In the genomic region with DNA sequence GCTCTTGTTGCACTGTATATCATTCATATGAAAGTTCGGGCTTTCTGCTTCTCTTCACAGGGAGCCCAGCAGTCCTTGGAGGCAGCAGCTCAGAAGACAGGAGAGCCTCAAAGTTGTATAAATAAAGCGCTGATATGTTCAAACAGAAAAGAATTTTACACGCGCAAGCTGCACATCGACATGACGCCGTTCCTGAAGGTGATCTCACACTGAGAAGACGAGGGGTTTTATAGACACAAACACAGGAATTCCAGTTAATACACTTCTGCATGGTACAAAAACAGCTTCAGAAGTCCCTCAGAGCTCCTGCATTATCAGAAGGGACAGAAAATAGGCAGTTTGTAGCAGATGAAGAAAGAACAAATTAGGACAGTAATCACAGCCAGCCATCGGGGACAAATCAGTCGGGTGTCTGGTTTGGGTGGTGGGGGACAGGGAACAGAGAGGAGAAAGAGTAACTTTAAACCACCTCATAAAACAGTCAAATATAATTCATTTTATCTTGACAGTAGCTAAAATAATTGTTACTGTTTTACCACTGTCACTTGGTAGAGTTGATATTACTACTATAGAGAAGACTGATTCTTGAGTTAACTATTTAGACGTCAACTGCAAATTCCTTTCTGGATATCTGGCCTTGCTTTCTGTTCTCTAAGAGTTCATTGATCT, we compare ENCODE assay signal across 17 cellular contexts.
DNase-seq lines count a peak whose midpoint lies in the region; ATAC-seq and TF ChIP-seq lines count a peak whose summit lies in the region.
"Had no signal": no experiment of that assay in that cellular context is flagged by ENCODE, and none has a peak within 500 bp of the region (broad histone marks: within the 10 kb centered on the region; RNA-seq: fewer than 3 reads in every experiment).

No MANE protein-coding gene starts in this region.

- no peak for TF ChIP-seq CTCF in hepatocyte (IDR thresholded peaks at IDR 0.05; ENCODE audit: poor library complexity)
- TF ChIP-seq CTCF in nephron progenitor cell (IDR thresholded peaks at IDR 0.05), result no peak
- no peak for TF ChIP-seq CTCF in smooth muscle cell (IDR thresholded peaks at IDR 0.05; ENCODE audit: borderline replicate concordance, insufficient read depth, poor library complexity, severe bottlenecking)
- TF ChIP-seq CTCF in endodermal cell (conservative IDR thresholded peaks at IDR 0.05), result no peak

- H3K4me1 Mint-ChIP-seq in nephron progenitor cell (peaks cover 46% of the 10 kb centered on the region), endodermal cell (peaks cover 42% of the 10 kb centered on the region)

- ATAC-seq in HG02610 (IDR thresholded peaks at IDR 0.05; ENCODE audit: unreplicated experiment), result no peak
- ATAC-seq: CD8-positive, alpha-beta T cell had no signal

- H3K27ac ChIP-seq in hepatocyte, result peak overlapping the region; percentile 21
- H3K27ac ChIP-seq in smooth muscle cell (ENCODE audit: low read depth), result no peak overlapping the region
- no peak overlapping the region for H3K27ac ChIP-seq in endodermal cell (ENCODE audit: low read depth, low read length)
- H3K27ac ChIP-seq: C4-2B had no signal

- POLR2A ChIA-PET in HEK293T (lab: Yijun Ruan, JAX), result no interaction called here

- peak overlapping the region; percentile 37 for H3K4me2 ChIP-seq in hepatocyte
- peak overlapping the region; percentile 65 for H3K4me2 ChIP-seq in smooth muscle cell

- H3K36me3 ChIP-seq in hepatocyte (replicated peaks; ENCODE audit: insufficient read depth, low read depth) (no peaks in the 10 kb centered on the region), smooth muscle cell (ENCODE audit: low read depth) (no peaks in the 10 kb centered on the region), endodermal cell (ENCODE audit: control insufficient read depth, insufficient read depth, low read length) (no peaks in the 10 kb centered on the region)
- H3K36me3 ChIP-seq: BE2C had no signal

- H3F3A ChIP-seq in smooth muscle cell (ENCODE audit: low read depth), result no peaks in the 10 kb centered on the region

- H2AFZ ChIP-seq in hepatocyte (no peak overlapping the region), smooth muscle cell (ENCODE audit: low read depth) (peak overlapping the region; percentile 22)

- H3K4me3 Mint-ChIP-seq in nephron progenitor cell, result no peak overlapping the region
- H3K4me3 Mint-ChIP-seq in endodermal cell, result no peak overlapping the region
- H3K4me3 Mint-ChIP-seq: CD8-positive, alpha-beta T cell; H9; HFFc6 had no signal

- H3K9me3 Mint-ChIP-seq in nephron progenitor cell, result no peaks in the 10 kb centered on the region
- peaks cover 2% of the 10 kb centered on the region for H3K9me3 Mint-ChIP-seq in endodermal cell
- H3K9me3 Mint-ChIP-seq: CD8-positive, alpha-beta T cell; H9; HFFc6 had no signal

- no peak overlapping the region for H3K9ac ChIP-seq in smooth muscle cell (ENCODE audit: low read depth)
- no peak overlapping the region for H3K9ac ChIP-seq in endodermal cell (ENCODE audit: extremely low read depth, low read length, poor library complexity, severe bottlenecking)

- CTCF ChIA-PET in HEK293T (lab: Yijun Ruan, JAX), result interaction anchor here (1.4 kb wide), 1 partner anchor 24 kb away, joined by 5 read pairs; no protein-coding TSS in a partner anchor

- H3K9me3 ChIP-seq in hepatocyte (ENCODE audit: low read depth) (no peaks in the 10 kb centered on the region), smooth muscle cell (replicated peaks; ENCODE audit: low read depth) (no peaks in the 10 kb centered on the region), endodermal cell (ENCODE audit: control insufficient read depth, low read length) (no peaks in the 10 kb centered on the region)
- H3K9me3 ChIP-seq: BE2C had no signal

- no peak overlapping the region for H3K4me3 ChIP-seq in hepatocyte
- H3K4me3 ChIP-seq in smooth muscle cell, result no peak overlapping the region
- no peak overlapping the region for H3K4me3 ChIP-seq in endodermal cell (ENCODE audit: low read length)

- H4K20me1 ChIP-seq in hepatocyte (ENCODE audit: insufficient read depth, poor library complexity, severe bottlenecking), result no peaks in the 10 kb centered on the region
- H4K20me1 ChIP-seq in smooth muscle cell (ENCODE audit: low read depth), result no peaks in the 10 kb centered on the region

- 42% methylated on average over 11 of the region's 11 CpGs for WGBS in hepatocyte (ENCODE audit: low lambda C conversion rate, missing lambda C conversion rate)
- WGBS in smooth muscle cell (ENCODE audit: low lambda C conversion rate), result 40% methylated on average over 11 of the region's 11 CpGs
- WGBS in endodermal cell (ENCODE audit: insufficient coverage in 1 of 2, insufficient read length in 1 of 2), 2 experiments, result 93 to 95% methylated on average over 9 to 11 of the region's 11 CpGs

- H3K79me2 ChIP-seq in hepatocyte (no peaks in the 10 kb centered on the region), smooth muscle cell (ENCODE audit: low read depth) (no peaks in the 10 kb centered on the region)

- no peaks in the 10 kb centered on the region for H3K27me3 ChIP-seq in hepatocyte
- no peaks in the 10 kb centered on the region for H3K27me3 ChIP-seq in smooth muscle cell (ENCODE audit: low read depth)
- H3K27me3 ChIP-seq in endodermal cell (ENCODE audit: control insufficient read depth, insufficient read depth, low read length, poor library complexity, severe bottlenecking), result no peaks in the 10 kb centered on the region
- H3K27me3 ChIP-seq: BE2C had no signal

- H3K27me3 Mint-ChIP-seq in nephron progenitor cell (ENCODE audit: low read depth, poor library complexity) (peaks cover 8% of the 10 kb centered on the region), endodermal cell (ENCODE audit: insufficient read depth) (peaks cover 3% of the 10 kb centered on the region)

- peak overlapping the region; percentile 71 for H3K27ac Mint-ChIP-seq in nephron progenitor cell
- H3K27ac Mint-ChIP-seq in endodermal cell, result no peak overlapping the region
- H3K27ac Mint-ChIP-seq: CD8-positive, alpha-beta T cell; H9; HFFc6 had no signal

- no peaks in the 10 kb centered on the region for H3K9me2 ChIP-seq in hepatocyte (replicated peaks; ENCODE audit: insufficient read depth)

- H3K36me3 Mint-ChIP-seq in nephron progenitor cell (ENCODE audit: low read depth) (no peaks in the 10 kb centered on the region), endodermal cell (ENCODE audit: low read depth) (no peaks in the 10 kb centered on the region)
- H3K36me3 Mint-ChIP-seq: CD8-positive, alpha-beta T cell had no signal

- DNase-seq in HEK293T (ENCODE audit: extremely low spot score), result no peak
- no peak for DNase-seq in hepatocyte (ENCODE audit: low spot score)
- no peak for DNase-seq in nephron progenitor cell
- DNase-seq in smooth muscle cell (lab: John Stamatoyannopoulos, UW; ENCODE audit: unreplicated experiment), result no peak
- DNase-seq in NCI-H526 (lab: John Stamatoyannopoulos, UW), result no peak
- DNase-seq in stimulated activated CD4-positive, alpha-beta T cell treated with anti-CD3 and anti-CD28 coated beads, Interleukin-2, amount 100 ng/mL, for 48 hours, result no peak
- DNase-seq in endodermal cell, result no peak
- DNase-seq: BE2C; CD8-positive, alpha-beta T cell; COR-L47; DND-41; GDM1; GOT3; H9; HFFc6 had no signal

- peaks cover 7% of the 10 kb centered on the region for H3K4me1 ChIP-seq in hepatocyte (ENCODE audit: insufficient read depth)
- H3K4me1 ChIP-seq in smooth muscle cell (ENCODE audit: low read depth), result peaks cover 18% of the 10 kb centered on the region
- peaks cover 8% of the 10 kb centered on the region for H3K4me1 ChIP-seq in endodermal cell (ENCODE audit: control insufficient read depth, insufficient read depth, low read length)
- H3K4me1 ChIP-seq: BE2C had no signal

TF ChIP-seq in HEK293T, 16 proteins besides CTCF, POLR2A, EP300 and RAD21:
- TF ChIP-seq L3MBTL2 (conservative IDR thresholded peaks at IDR 0.05), result 0 out of 2 replicates have a peak, but pooled peaks have one; percentile 33
- peak; percentile 52 for TF ChIP-seq PKNOX1 (IDR thresholded peaks at IDR 0.05)
- no peak for TF ChIP-seq FOXM1 (IDR thresholded peaks at IDR 0.05; ENCODE audit: borderline replicate concordance)
